Comparison of ENCODE assay signal across 7 cellular contexts in the genomic region with DNA sequence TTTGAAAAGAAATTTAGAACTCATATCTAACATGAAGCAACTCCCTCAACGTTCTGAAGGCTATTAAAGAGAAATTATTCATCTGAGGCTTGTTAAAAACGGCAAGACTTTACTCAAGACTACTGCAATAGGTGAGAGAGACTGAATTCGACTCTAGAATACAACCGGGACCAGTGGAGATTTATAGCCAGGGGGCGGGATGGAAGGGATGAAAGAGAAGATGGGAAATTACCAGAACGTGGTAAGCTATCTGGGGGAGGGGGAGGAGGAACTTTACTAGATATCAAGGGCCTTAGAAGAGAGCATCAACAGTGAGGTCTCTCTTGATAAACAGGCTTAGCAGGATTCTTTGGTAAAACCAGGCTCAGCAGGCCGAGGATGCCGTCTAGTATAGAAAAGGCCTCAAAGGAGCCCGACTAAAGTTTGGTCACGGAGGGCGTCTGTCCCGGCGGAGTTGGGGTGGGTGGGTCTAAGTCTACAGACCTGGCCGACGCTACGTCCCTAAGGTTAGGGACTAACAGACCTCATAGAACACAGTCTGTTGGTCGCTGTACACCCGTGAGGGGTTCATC. TPM values are rescaled to one million over a fixed set of nuclear protein-coding genes. Genes with fewer than 3 reads are reported as not detected.
DNase-seq lines count a peak whose midpoint lies in the region; ATAC-seq, FAIRE-seq and TF ChIP-seq lines count a peak whose summit lies in the region.

No MANE protein-coding gene starts in this region.

- H3K4me1 ChIP-seq in fibroblast of lung (ENCODE audit: control insufficient read depth, extremely low read depth, insufficient read depth, low read length) (no peaks in the 10 kb centered on the region), prostate gland (replicated peaks) (no peaks in the 10 kb centered on the region)

- DNase-seq in RWPE1 (ENCODE audit: low spot score) (no peak), fibroblast of lung (ENCODE audit: low read depth in 2 of 2) (no peak), prostate gland (ENCODE audit: low spot score) (no peak), frontal cortex (ENCODE audit: low spot score in 2 of 2) (no peak), NCI-H2029 (lab: John Stamatoyannopoulos, UW) (no peak)

- peak overlapping the region; percentile 57 to 99 (median 77) for H3K4me3 ChIP-seq in fibroblast of lung (replicated peaks in 1 of 4; ENCODE audit: control extremely low read depth in 1 of 4, insufficient read depth in 1 of 4, low read depth in 3 of 4, low read length in 4 of 4)
- H3K4me3 ChIP-seq in prostate gland: peak overlapping the region; percentile 69 to 85

- H2AFZ ChIP-seq in fibroblast of lung (ENCODE audit: low read length): peak overlapping the region; percentile 100

- ATAC-seq in GM18907 (IDR thresholded peaks at IDR 0.05; ENCODE audit: unreplicated experiment) (peak; percentile 56), HG02678 (IDR thresholded peaks at IDR 0.05; ENCODE audit: unreplicated experiment) (peak; percentile 38)

- H3K36me3 ChIP-seq in fibroblast of lung (ENCODE audit: control insufficient read depth, insufficient read depth, low read length) (peaks cover 2% of the 10 kb centered on the region), prostate gland (no peaks in the 10 kb centered on the region)

- POLR2A ChIA-PET in RWPE1 (lab: Yijun Ruan, JAX; ENCODE audit: low non-redundant PET): no interaction called here

- H3K9me3 ChIP-seq in fibroblast of lung (ENCODE audit: control insufficient read depth, insufficient read depth, low read depth, low read length) (no peaks in the 10 kb centered on the region), prostate gland (no peaks in the 10 kb centered on the region)

- H3K27me3 ChIP-seq in fibroblast of lung (ENCODE audit: control insufficient read depth, insufficient read depth, low read length): no peaks in the 10 kb centered on the region
- no peaks in the 10 kb centered on the region for H3K27me3 ChIP-seq in prostate gland (replicated peaks; ENCODE audit: insufficient read depth)

- H3K4me2 ChIP-seq in fibroblast of lung (ENCODE audit: extremely low read depth, insufficient read depth, low read length): peak overlapping the region; percentile 97

- TF ChIP-seq POLR2A in prostate gland (IDR thresholded peaks at IDR 0.05): no peak

- peaks cover 20% of the 10 kb centered on the region for H3K79me2 ChIP-seq in fibroblast of lung (ENCODE audit: control insufficient read depth, insufficient read depth, low read length)

- intact Hi-C loops in prostate gland (cut with DNase I): no loop called here

- TF ChIP-seq CTCF in RWPE1 (conservative IDR thresholded peaks at IDR 0.05; ENCODE audit: low read depth): no peak
- no peak for TF ChIP-seq CTCF in fibroblast of lung (conservative IDR thresholded peaks at IDR 0.05 in 1 of 2, IDR thresholded peaks at IDR 0.05 in 1 of 2; ENCODE audit: low read depth in 1 of 2, low read length in 2 of 2)
- no peak for TF ChIP-seq CTCF in prostate gland (IDR thresholded peaks at IDR 0.05)

- no peaks in the 10 kb centered on the region for H4K20me1 ChIP-seq in fibroblast of lung (ENCODE audit: control insufficient read depth, extremely low read depth, insufficient read depth, low read length)

- peak overlapping the region; percentile 70 for H3K9ac ChIP-seq in fibroblast of lung (ENCODE audit: insufficient read depth, low read length)

- CTCF ChIA-PET in RWPE1 (lab: Yijun Ruan, JAX): interaction anchor here (0.6 kb wide), 1 partner anchor 21 kb away, joined by 4 read pairs; no protein-coding TSS in a partner anchor

- H3K27ac ChIP-seq in RWPE1 (peak overlapping the region; percentile 75), fibroblast of lung (ENCODE audit: insufficient read depth, low read length) (peak overlapping the region; percentile 94), prostate gland (peak overlapping the region; percentile 64 to 72)

- FAIRE-seq in frontal cortex (lab: Jason Lieb, UNC): no peak

- WGBS in prostate gland: 2% methylated on average over 18 of the region's 18 CpGs

RNA-seq across cellular contexts. Expression of a gene that starts 0.6 kb away (rescaled TPM):
- total RNA-seq in fibroblast of lung (12.3 and 19.5 TPM in 2 replicates), prostate gland (1 to 10 TPM; 1.9 to 6.6 TPM), frontal cortex (4.1 TPM)
- 15.3 and 20.7 TPM in 2 replicates for polyA plus RNA-seq in fibroblast of lung
- polyA plus RNA-seq in fibroblast of lung (2012): 17.5 and 22.8 TPM in 2 replicates
- 0.37 TPM in 1 of 2 replicates, not detected in the other for polyA minus RNA-seq in fibroblast of lung (ENCODE audit: low replicate concordance)

RNA-seq across cellular contexts. Expression of a gene that starts 46.8 kb away (rescaled TPM):
- total RNA-seq in fibroblast of lung (35.2 and 37.3 TPM in 2 replicates), prostate gland (10 to 100 TPM; 31.6 to 46.1 TPM), frontal cortex (161 TPM)
- 7.0 and 9.7 TPM in 2 replicates for polyA plus RNA-seq in fibroblast of lung
- 2.6 and 3.4 TPM in 2 replicates for polyA plus RNA-seq in fibroblast of lung (2012)
- 38.1 and 55.2 TPM in 2 replicates for polyA minus RNA-seq in fibroblast of lung (ENCODE audit: low replicate concordance)

RNA-seq across cellular contexts. Expression of a gene that starts 59.1 kb away (rescaled TPM):
- total RNA-seq in fibroblast of lung (not detected in 2 replicates), prostate gland (not detected), frontal cortex (not detected)
- not detected in 2 replicates for polyA plus RNA-seq in fibroblast of lung
- not detected in 2 replicates for polyA plus RNA-seq in fibroblast of lung (2012)
- polyA minus RNA-seq in fibroblast of lung (ENCODE audit: low replicate concordance): not detected in 2 replicates
